Comparison of ENCODE assay signal across 8 cellular contexts in genomic region chr1:62841587-62842169, GRCh38. TPM values are rescaled to one million over a fixed set of nuclear protein-coding genes. Genes with fewer than 3 reads are reported as not detected.
DNase-seq lines count a peak whose midpoint lies in the region; ATAC-seq, FAIRE-seq and TF ChIP-seq lines count a peak whose summit lies in the region.

No MANE protein-coding gene starts in this region.

- peak; percentile 70 for TF ChIP-seq RAD21 in GM12878 (IDR thresholded peaks at IDR 0.05; ENCODE audit: insufficient read depth, low read depth, low read length)

- no peaks in the 10 kb centered on the region for H3K27me3 ChIP-seq in BE2C
- no peaks in the 10 kb centered on the region for H3K27me3 ChIP-seq in GM12878 (replicated peaks in 1 of 2; ENCODE audit: control insufficient read depth in 2 of 2, insufficient read depth in 2 of 2, low read length in 1 of 2)
- no peaks in the 10 kb centered on the region for H3K27me3 ChIP-seq in suprapubic skin

- no peaks in the 10 kb centered on the region for H3K4me1 ChIP-seq in BE2C
- H3K4me1 ChIP-seq in GM12878 (ENCODE audit: control insufficient read depth, insufficient read depth, low read length): no peaks in the 10 kb centered on the region
- no peaks in the 10 kb centered on the region for H3K4me1 ChIP-seq in suprapubic skin

- peak; percentile 12 for DNase-seq in BE2C
- peak; percentile 1 for DNase-seq in GM12891 (ENCODE audit: insufficient read length, low spot score)
- peak; percentile 27 to 68 for DNase-seq in NCI-H526 (lab: John Stamatoyannopoulos, UW)
- peak; percentile 15 for DNase-seq in GM12878 (ENCODE audit: low read depth, low spot score)
- DNase-seq in inferior parietal cortex (ENCODE audit: extremely low spot score): peak; percentile 93
- no peak for DNase-seq in suprapubic skin (ENCODE audit: low spot score in 2 of 2)
- no peak for DNase-seq in activated CD4-positive, CD25-positive, alpha-beta regulatory T cell treated with anti-CD3 and anti-CD28 coated beads, Interleukin-2, amount 50 U/mL, for 72 hours

- TF ChIP-seq CTCF in BE2C (IDR thresholded peaks at IDR 0.05; ENCODE audit: low read depth, low read length): peak; percentile 62
- TF ChIP-seq CTCF in GM12878 (IDR thresholded peaks at IDR 0.05 in 2 of 3, conservative IDR thresholded peaks at IDR 0.05 in 1 of 3; ENCODE audit: control insufficient read depth in 2 of 3, extremely low read depth in 1 of 3, insufficient read depth in 1 of 3, low read depth in 3 of 3, low read length in 3 of 3): peak; percentile 36 to 62 (median 55); a peak in 5 of 6 replicates
- TF ChIP-seq CTCF in suprapubic skin (IDR thresholded peaks at IDR 0.05): peak; percentile 36 to 51

- no peak for TF ChIP-seq POLR2A in GM12891 (IDR thresholded peaks at IDR 0.05; ENCODE audit: low read depth, low read length)
- TF ChIP-seq POLR2A in GM12878 (IDR thresholded peaks at IDR 0.05; ENCODE audit: low read depth, low read length): no peak
- TF ChIP-seq POLR2A in suprapubic skin (IDR thresholded peaks at IDR 0.05): no peak

- intact Hi-C loops in GM12878 (cut with micrococcal nuclease; ENCODE audit: unreplicated experiment): loop anchor here (2.0 to 10.0 kb wide), 3 partner anchors 57 to 337 kb away; partner anchors contain the start of gene ATG4C

- no TSS peak for BruUV-seq in GM12878 (replicated peaks; lab: Mats Ljungman, UMichigan)

- SMC1A ChIA-PET in GM12878 (lab: Charles Lee; ENCODE audit: uncharacterized antibody, unreplicated experiment): interaction anchor here (0.7 to 1.8 kb wide), 20 partner anchors 9 to 853 kb away, joined by 3 to 11 read pairs (median 4); partner anchors contain the start of gene ATG4C

- H2AFZ ChIP-seq in GM12878 (ENCODE audit: control insufficient read depth, low read depth, low read length): no peak overlapping the region

- H4K20me1 ChIP-seq in GM12878 (ENCODE audit: control insufficient read depth, insufficient read depth): no peaks in the 10 kb centered on the region

- TF ChIP-seq EP300 in GM12878 (IDR thresholded peaks at IDR 0.05; ENCODE audit: borderline replicate concordance in 1 of 2, control insufficient read depth in 1 of 2, low read depth in 2 of 2, low read length in 2 of 2) (no peak), suprapubic skin (IDR thresholded peaks at IDR 0.05) (no peak)

- ATAC-seq in HG03442 (IDR thresholded peaks at IDR 0.05; ENCODE audit: unreplicated experiment) (peak; percentile 67), GM12878 (peak; percentile 85)

- FAIRE-seq in GM12891 (lab: Jason Lieb, UNC): no peak
- FAIRE-seq in GM12878 (lab: Jason Lieb, UNC): peak; percentile 89

- POLR2A ChIA-PET in GM12878 (lab: Charles Lee): interaction anchor here (1.3 kb wide), 1 partner anchor 10 kb away, joined by 3 read pairs; no protein-coding TSS in a partner anchor

- no peaks in the 10 kb centered on the region for H3K79me2 ChIP-seq in GM12878 (ENCODE audit: control insufficient read depth, insufficient read depth, low read length)

- RAD21 ChIA-PET in GM12878 (lab: Charles Lee; ENCODE audit: unreplicated experiment): interaction anchor here (0.5 to 2.3 kb wide), 8 partner anchors 12 to 696 kb away, joined by 3 to 10 read pairs (median 4); no protein-coding TSS in a partner anchor

- H3K36me3 ChIP-seq in BE2C: no peaks in the 10 kb centered on the region
- no peaks in the 10 kb centered on the region for H3K36me3 ChIP-seq in GM12878 (ENCODE audit: control insufficient read depth in 2 of 2, insufficient read depth in 2 of 2, low read length in 1 of 2)
- H3K36me3 ChIP-seq in suprapubic skin: no peaks in the 10 kb centered on the region

- in situ Hi-C loops in GM12878 (cut with MboI): no loop called here

- no peak overlapping the region for H3K9ac ChIP-seq in GM12878 (ENCODE audit: control insufficient read depth, insufficient read depth, low read length)

- WGBS in GM12878 (ENCODE audit: insufficient coverage, insufficient replicate concordance, low lambda C conversion rate, missing lambda C conversion rate): 22% methylated on average over 3 of the region's 3 CpGs
- WGBS in suprapubic skin: 2% methylated on average over 3 of the region's 3 CpGs

- no peak overlapping the region for H3K4me3 ChIP-seq in BE2C (ENCODE audit: low read depth, low read length)
- no peak overlapping the region for H3K4me3 ChIP-seq in GM12878
- no peak overlapping the region for H3K4me3 ChIP-seq in suprapubic skin

- H3K27ac ChIP-seq in GM12878 (ENCODE audit: control insufficient read depth, insufficient read depth) (no peak overlapping the region), suprapubic skin (no peak overlapping the region)

- no peaks in the 10 kb centered on the region for H3K9me3 ChIP-seq in BE2C
- no peaks in the 10 kb centered on the region for H3K9me3 ChIP-seq in GM12878 (replicated peaks; ENCODE audit: control insufficient read depth, insufficient read depth, low read length)
- no peaks in the 10 kb centered on the region for H3K9me3 ChIP-seq in suprapubic skin

- H3K4me2 ChIP-seq in GM12878 (ENCODE audit: control insufficient read depth, insufficient read depth): no peak overlapping the region

- CTCF ChIA-PET in GM12878 (lab: Yijun Ruan, JAX): interaction anchor here (0.5 to 4.2 kb wide), 45 partner anchors 11 to 850 kb away, joined by 3 to 49 read pairs (median 4); partner anchors contain the start of gene ATG4C

TF ChIP-seq in GM12891, 5 proteins besides CTCF, POLR2A, EP300 and RAD21:
- TF ChIP-seq PAX5 (IDR thresholded peaks at IDR 0.05; ENCODE audit: insufficient read depth, low read length, severe bottlenecking) (no peak), POLR2AphosphoS5 (IDR thresholded peaks at IDR 0.05; ENCODE audit: low read depth, low read length) (no peak), POU2F2 (IDR thresholded peaks at IDR 0.05; ENCODE audit: low read depth, low read length) (no peak), TAF1 (IDR thresholded peaks at IDR 0.05; ENCODE audit: low read depth, low read length) (no peak), SPI1 (IDR thresholded peaks at IDR 0.05; ENCODE audit: low read depth, low read length) (no peak)

TF ChIP-seq in GM12878, 131 proteins besides CTCF, POLR2A, EP300 and RAD21:
- TF ChIP-seq SRF (IDR thresholded peaks at IDR 0.05; ENCODE audit: low read depth in 2 of 2, low read length in 2 of 2) (no peak), SMC3 (IDR thresholded peaks at IDR 0.05; ENCODE audit: borderline replicate concordance, low read length) (peak; percentile 51; the same call in 1 of the 2 replicates)

RNA-seq across cellular contexts. Expression of gene ATG4C, which starts 57.7 kb away (rescaled TPM):
- 5.5 TPM for polyA plus RNA-seq in BE2C (2012; ENCODE audit: insufficient read depth, insufficient read length, low read depth)
- 8.4 TPM for polyA plus RNA-seq in GM12891 (2012; ENCODE audit: low read depth, missing spikeins)
- total RNA-seq in GM12878 (2013; cell fraction: nucleolus; rRNA removed): 16.2 and 18.3 TPM in 2 replicates
- total RNA-seq in GM12878 (2014; rRNA removed) (8.1 and 10.5 TPM in 2 replicates), GM12878 (2014; rRNA removed; fragmentation: Illumina TruSeq; extraction: Trizol) (9.2 and 9.8 TPM in 2 replicates), GM12878 (2021) (12.2 and 13.2 TPM in 2 replicates), suprapubic skin (1 to 10 TPM; 4.4 to 8.7 (median 5.4) TPM)
- polyA plus RNA-seq in GM12878 (2011; ENCODE audit: low read depth): 4.9 TPM
- polyA plus RNA-seq in GM12878 (2011; rRNA removed) (19.3 and 29.5 TPM in 2 replicates), GM12878 (2014; fragmentation: Illumina TruSeq; extraction: Trizol) (18.5 and 25.0 TPM in 2 replicates), GM12878 (2014; fragmentation: Nextera tagmentation; extraction: Ambion mirVana) (10 to 100 TPM; 21.3 to 30.9 TPM), GM12878 (2014; rRNA removed) (11.6 and 14.4 TPM in 2 replicates), GM12878 (2016; fragmentation: Nextera tagmentation; extraction: Ambion mirVana) (10 to 100 TPM; 26.9 to 30.6 TPM)
- 4.7 and 5.8 TPM in 2 replicates for polyA plus RNA-seq in GM12878 (2011; cell fraction: cytosol; rRNA removed)
- polyA plus RNA-seq in GM12878 (2011; cell fraction: nucleus; rRNA removed): 4.8 and 5.8 TPM in 2 replicates
- 5.7 and 7.4 TPM in 2 replicates for polyA plus RNA-seq in GM12878 (2012)
- polyA minus RNA-seq in GM12878 (2011; rRNA and poly(A)+ RNA removed): 10.8 and 13.2 TPM in 2 replicates
- polyA minus RNA-seq in GM12878 (2011; cell fraction: cytosol; rRNA and poly(A)+ RNA removed): 3.6 and 6.8 TPM in 2 replicates
- polyA minus RNA-seq in GM12878 (2011; cell fraction: nucleus; rRNA and poly(A)+ RNA removed): 3.9 and 4.3 TPM in 2 replicates

Comparison
In these comparisons a context has a peak if more than half of its experiments do, and no peak if none do; other contexts are left out.
1. DNase-seq: peak in BE2C (single experiment), GM12891 (single experiment), NCI-H526 (2 of 2), GM12878 (single experiment) and inferior parietal cortex (single experiment); none in suprapubic skin (0 of 2) and activated CD4-positive, CD25-positive, alpha-beta regulatory T cell treated with anti-CD3 and anti-CD28 coated beads, Interleukin-2, amount 50 U/mL, for 72 hours (single experiment).
2. Peak in every context shown above with its lines, with median percentiles within 50 percentile points of each other: CTCF ChIP-seq.